ENCODE assay signal across 8 cellular contexts in the genomic region with DNA sequence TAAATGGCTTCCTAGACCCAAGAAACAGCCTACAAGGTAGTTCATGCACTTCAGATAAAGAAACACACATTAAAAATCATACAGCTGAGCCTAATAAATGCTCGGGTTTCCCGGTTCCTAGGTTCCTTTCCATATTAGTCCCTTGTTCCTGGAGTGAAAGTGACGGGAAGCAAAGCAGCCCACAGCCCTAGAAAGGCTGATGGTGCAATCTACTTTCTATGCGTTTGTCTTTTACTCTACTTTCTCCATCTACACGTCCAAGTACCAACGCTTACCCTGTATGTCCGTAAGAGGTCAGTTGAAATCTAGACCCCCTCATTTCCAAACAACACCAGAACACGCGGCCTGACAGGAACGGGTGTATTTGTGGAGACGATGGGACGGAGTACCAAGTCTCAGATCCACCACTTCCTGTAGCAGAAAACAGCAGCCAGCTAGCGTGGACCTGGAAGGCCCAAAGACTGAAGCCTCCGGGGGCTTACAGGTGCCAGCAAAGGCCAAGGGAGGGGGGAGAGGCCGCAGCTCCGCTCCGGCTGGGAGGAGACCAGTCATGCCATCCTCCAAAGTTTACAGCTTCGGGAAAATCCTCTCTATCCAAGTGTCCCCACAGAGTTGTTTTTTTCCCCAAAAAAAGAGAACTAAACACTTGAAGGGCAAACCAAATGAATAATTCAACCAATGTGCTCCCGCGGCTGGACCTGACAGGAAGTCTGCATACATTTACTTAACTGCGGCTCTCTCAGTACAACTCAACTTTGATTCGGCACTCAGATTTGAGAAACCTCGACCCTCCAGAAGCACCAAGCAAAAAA. TPM values are rescaled to one million over a fixed set of nuclear protein-coding genes. Genes with fewer than 3 reads are reported as not detected.
DNase-seq lines count a peak whose midpoint lies in the region; ATAC-seq and TF ChIP-seq lines count a peak whose summit lies in the region.

No MANE protein-coding gene starts in this region.

- peak; percentile 32 for DNase-seq in activated CD4-positive, alpha-beta T cell treated with anti-CD3 and anti-CD28 coated beads, Interleukin-2, amount 10 ng/mL, durations not matched to agents 7 days and 5 days
- no peak for DNase-seq in activated CD4-positive, alpha-beta T cell treated with anti-CD3 and anti-CD28 coated beads for 1 hour
- DNase-seq in Jurkat, Clone E6-1 (ENCODE audit: low read depth, low spot score), result peak; percentile 45
- DNase-seq in endodermal cell (no peak), hepatocyte (ENCODE audit: low spot score) (no peak), DMS153 (lab: John Stamatoyannopoulos, UW) (no peak), Caco-2 (no peak)

- H3K9ac ChIP-seq in endodermal cell (ENCODE audit: extremely low read depth, low read length, poor library complexity, severe bottlenecking), result no peak overlapping the region

- no peak overlapping the region for H3K27ac ChIP-seq in endodermal cell (ENCODE audit: low read depth, low read length)
- no peak overlapping the region for H3K27ac ChIP-seq in hepatocyte

- H3K79me2 ChIP-seq in hepatocyte, result peaks cover 100% of the 10 kb centered on the region

- no peaks in the 10 kb centered on the region for H3K9me3 ChIP-seq in endodermal cell (ENCODE audit: control insufficient read depth, low read length)
- no peaks in the 10 kb centered on the region for H3K9me3 ChIP-seq in hepatocyte (ENCODE audit: low read depth)
- no peaks in the 10 kb centered on the region for H3K9me3 ChIP-seq in Caco-2

- WGBS in endodermal cell (ENCODE audit: insufficient coverage in 1 of 2, insufficient read length in 1 of 2), 2 experiments, result 86 to 88% methylated on average over 16 to 23 of the region's 23 CpGs
- WGBS in hepatocyte (ENCODE audit: low lambda C conversion rate, missing lambda C conversion rate), result 82% methylated on average over 23 of the region's 23 CpGs

- H3K4me1 Mint-ChIP-seq in activated CD4-positive, alpha-beta T cell treated with anti-CD3 and anti-CD28 coated beads, Interleukin-2, amount 10 ng/mL, durations not matched to agents 7 days and 5 days, result peaks cover 85% of the 10 kb centered on the region
- H3K4me1 Mint-ChIP-seq in endodermal cell (peaks cover 60% of the 10 kb centered on the region), Caco-2 (ENCODE audit: low read depth, unreplicated experiment) (peaks cover 34% of the 10 kb centered on the region)
- peaks cover 97% of the 10 kb centered on the region for H3K4me1 Mint-ChIP-seq in stimulated activated memory B cell treated with anti-CD40 and anti-IgM and Interleukin-4, amounts not matched to agents 10 μg/mL and 1 μg/mL and 100 μg/mL, for 72 hours

- no peak overlapping the region for H3K4me2 ChIP-seq in hepatocyte

- CTCF ChIA-PET in activated CD4-positive, alpha-beta T cell treated with anti-CD3 and anti-CD28 coated beads, Interleukin-2, amount 10 ng/mL, durations not matched to agents 7 days and 5 days (lab: Charles Lee), result interaction anchor here (1.6 to 1.9 kb wide), 3 partner anchors 10 to 15 kb away, joined by 3 to 6 read pairs (median 5); no protein-coding TSS in a partner anchor
- CTCF ChIA-PET in Caco-2 (lab: Charles Lee), result no interaction called here

- peak overlapping the region; percentile 40 for H3K4me3 Mint-ChIP-seq in activated CD4-positive, alpha-beta T cell treated with anti-CD3 and anti-CD28 coated beads, Interleukin-2, amount 10 ng/mL, durations not matched to agents 7 days and 5 days
- H3K4me3 Mint-ChIP-seq in endodermal cell (no peak overlapping the region), Caco-2 (ENCODE audit: unreplicated experiment) (no peak overlapping the region)
- peak overlapping the region; percentile 68 for H3K4me3 Mint-ChIP-seq in stimulated activated memory B cell treated with anti-CD40 and anti-IgM and Interleukin-4, amounts not matched to agents 10 μg/mL and 1 μg/mL and 100 μg/mL, for 72 hours

- H3K27me3 Mint-ChIP-seq in activated CD4-positive, alpha-beta T cell treated with anti-CD3 and anti-CD28 coated beads, Interleukin-2, amount 10 ng/mL, durations not matched to agents 7 days and 5 days, result no peaks in the 10 kb centered on the region
- H3K27me3 Mint-ChIP-seq in endodermal cell (ENCODE audit: insufficient read depth) (no peaks in the 10 kb centered on the region), Caco-2 (ENCODE audit: insufficient read depth, unreplicated experiment) (no peaks in the 10 kb centered on the region)
- no peaks in the 10 kb centered on the region for H3K27me3 Mint-ChIP-seq in stimulated activated memory B cell treated with anti-CD40 and anti-IgM and Interleukin-4, amounts not matched to agents 10 μg/mL and 1 μg/mL and 100 μg/mL, for 72 hours

- H3K36me3 Mint-ChIP-seq in activated CD4-positive, alpha-beta T cell treated with anti-CD3 and anti-CD28 coated beads, Interleukin-2, amount 10 ng/mL, durations not matched to agents 7 days and 5 days (ENCODE audit: low read depth), result peaks cover 18% of the 10 kb centered on the region
- peaks cover 11% of the 10 kb centered on the region for H3K36me3 Mint-ChIP-seq in endodermal cell (ENCODE audit: low read depth)
- H3K36me3 Mint-ChIP-seq in stimulated activated memory B cell treated with anti-CD40 and anti-IgM and Interleukin-4, amounts not matched to agents 10 μg/mL and 1 μg/mL and 100 μg/mL, for 72 hours, result peaks cover 22% of the 10 kb centered on the region
- H3K36me3 Mint-ChIP-seq in Caco-2 (ENCODE audit: insufficient read depth, unreplicated experiment), result peaks cover 74% of the 10 kb centered on the region

- POLR2A ChIA-PET in activated CD4-positive, alpha-beta T cell treated with anti-CD3 and anti-CD28 coated beads, Interleukin-2, amount 10 ng/mL, durations not matched to agents 7 days and 5 days (lab: Charles Lee), result no interaction called here
- POLR2A ChIA-PET in Caco-2 (lab: Charles Lee), result no interaction called here

- H3K4me1 ChIP-seq in endodermal cell (ENCODE audit: control insufficient read depth, insufficient read depth, low read length) (peaks cover 17% of the 10 kb centered on the region), hepatocyte (ENCODE audit: insufficient read depth) (peaks cover 31% of the 10 kb centered on the region), Caco-2 (peaks cover 11% of the 10 kb centered on the region)

- peaks cover 91% of the 10 kb centered on the region for H4K20me1 ChIP-seq in hepatocyte (ENCODE audit: insufficient read depth, poor library complexity, severe bottlenecking)

- intact Hi-C loops in Caco-2 (cut with micrococcal nuclease; ENCODE audit: unreplicated experiment), result loop anchor here (5.0 kb wide), 1 partner anchor 55 kb away; no protein-coding TSS in a partner anchor

- no peak overlapping the region for H3K4me3 ChIP-seq in Jurkat, Clone E6-1 (ENCODE audit: low read length)
- H3K4me3 ChIP-seq in endodermal cell (ENCODE audit: low read length) (no peak overlapping the region), hepatocyte (no peak overlapping the region), Caco-2 (ENCODE audit: low read depth, low read length) (no peak overlapping the region)

- H3K9me3 Mint-ChIP-seq in activated CD4-positive, alpha-beta T cell treated with anti-CD3 and anti-CD28 coated beads, Interleukin-2, amount 10 ng/mL, durations not matched to agents 7 days and 5 days, result no peaks in the 10 kb centered on the region
- H3K9me3 Mint-ChIP-seq in endodermal cell (no peaks in the 10 kb centered on the region), Caco-2 (ENCODE audit: unreplicated experiment) (no peaks in the 10 kb centered on the region)
- H3K9me3 Mint-ChIP-seq in stimulated activated memory B cell treated with anti-CD40 and anti-IgM and Interleukin-4, amounts not matched to agents 10 μg/mL and 1 μg/mL and 100 μg/mL, for 72 hours, result no peaks in the 10 kb centered on the region

- no peak overlapping the region for H2AFZ ChIP-seq in hepatocyte

- no TSS peak for BruUV-seq in Caco-2 (replicated peaks; lab: Mats Ljungman, UMichigan)

- peak overlapping the region; percentile 77 for H3K27ac Mint-ChIP-seq in activated CD4-positive, alpha-beta T cell treated with anti-CD3 and anti-CD28 coated beads, Interleukin-2, amount 10 ng/mL, durations not matched to agents 7 days and 5 days
- peak overlapping the region; percentile 81 for H3K27ac Mint-ChIP-seq in endodermal cell
- peak overlapping the region; percentile 86 for H3K27ac Mint-ChIP-seq in stimulated activated memory B cell treated with anti-CD40 and anti-IgM and Interleukin-4, amounts not matched to agents 10 μg/mL and 1 μg/mL and 100 μg/mL, for 72 hours
- H3K27ac Mint-ChIP-seq in Caco-2 (ENCODE audit: unreplicated experiment), result no peak overlapping the region

- peak; percentile 79 for ATAC-seq in stimulated activated memory B cell treated with anti-CD40 and anti-IgM and Interleukin-4, amounts not matched to agents 10 μg/mL and 1 μg/mL and 100 μg/mL, for 72 hours

- H3K27me3 ChIP-seq in endodermal cell (ENCODE audit: control insufficient read depth, insufficient read depth, low read length, poor library complexity, severe bottlenecking), result no peaks in the 10 kb centered on the region
- no peaks in the 10 kb centered on the region for H3K27me3 ChIP-seq in hepatocyte
- H3K27me3 ChIP-seq in Caco-2 (replicated peaks; ENCODE audit: control insufficient read depth, insufficient read depth, low read length), result no peaks in the 10 kb centered on the region

- H3K9me2 ChIP-seq in hepatocyte (replicated peaks; ENCODE audit: insufficient read depth), result no peaks in the 10 kb centered on the region

- no peak for TF ChIP-seq CTCF in endodermal cell (conservative IDR thresholded peaks at IDR 0.05)
- TF ChIP-seq CTCF in hepatocyte (IDR thresholded peaks at IDR 0.05; ENCODE audit: poor library complexity), result no peak
- no peak for TF ChIP-seq CTCF in Caco-2 (IDR thresholded peaks at IDR 0.05; ENCODE audit: insufficient read depth in 1 of 2, low read depth in 1 of 2, low read length in 1 of 2, severe bottlenecking in 1 of 2, unreplicated experiment in 1 of 2)

- H3K36me3 ChIP-seq in endodermal cell (ENCODE audit: control insufficient read depth, insufficient read depth, low read length) (peaks cover 11% of the 10 kb centered on the region), hepatocyte (replicated peaks; ENCODE audit: insufficient read depth, low read depth) (no peaks in the 10 kb centered on the region), Caco-2 (ENCODE audit: control insufficient read depth, insufficient read depth, low read length) (peaks cover 2% of the 10 kb centered on the region)

RNA-seq across cellular contexts. Expression of a gene that starts 34.1 kb away (rescaled TPM):
- 100 to 1,000 TPM; 160 to 170 TPM for total RNA-seq in activated CD4-positive, alpha-beta T cell treated with anti-CD3 and anti-CD28 coated beads, Interleukin-2, amount 10 ng/mL, durations not matched to agents 7 days and 5 days
- 80.0 TPM for polyA plus RNA-seq in Jurkat, Clone E6-1 (2012; ENCODE audit: insufficient read depth, insufficient read length)
- total RNA-seq in endodermal cell, result 100 to 1,000 TPM; 115 to 125 TPM
- polyA plus RNA-seq in endodermal cell (2013, experiment 1 of 2), result 109 TPM
- 110 TPM for polyA plus RNA-seq in endodermal cell (2013, experiment 2 of 2)
- 68.9 and 74.4 TPM in 2 replicates for total RNA-seq in hepatocyte
- 62.5 and 71.2 TPM in 2 replicates for polyA plus RNA-seq in hepatocyte
- total RNA-seq in Caco-2 (2022), result 244 and 253 TPM in 2 replicates

Comparison
In these comparisons a context has a peak if more than half of its experiments do, and no peak if none do; other contexts are left out.
1. DNase-seq: peak in activated CD4-positive, alpha-beta T cell treated with anti-CD3 and anti-CD28 coated beads, Interleukin-2, amount 10 ng/mL, durations not matched to agents 7 days and 5 days (single experiment) and Jurkat, Clone E6-1 (single experiment); none in activated CD4-positive, alpha-beta T cell treated with anti-CD3 and anti-CD28 coated beads for 1 hour (single experiment), endodermal cell (single experiment), hepatocyte (single experiment), DMS153 (single experiment) and Caco-2 (0 of 2).
2. H3K4me3 Mint-ChIP-seq: peak in activated CD4-positive, alpha-beta T cell treated with anti-CD3 and anti-CD28 coated beads, Interleukin-2, amount 10 ng/mL, durations not matched to agents 7 days and 5 days (single experiment) and stimulated activated memory B cell treated with anti-CD40 and anti-IgM and Interleukin-4, amounts not matched to agents 10 μg/mL and 1 μg/mL and 100 μg/mL, for 72 hours (single experiment); none in endodermal cell (single experiment) and Caco-2 (single experiment).